9 cellular contexts compared by ENCODE assay signal in genomic region chr5:177812160-177812743, GRCh38. TPM values are rescaled to one million over a fixed set of nuclear protein-coding genes. Genes with fewer than 3 reads are reported as not detected.
DNase-seq lines count a peak whose midpoint lies in the region; ATAC-seq and TF ChIP-seq lines count a peak whose summit lies in the region.
"Not testable (repeated sequence)": the region's sequence is repeated elsewhere in the genome, so short reads cannot be mapped to it uniquely, and the experiment has no call there.
"Had no signal": no experiment of that assay in that cellular context is flagged by ENCODE, and none has a peak within 500 bp of the region (broad histone marks: within the 10 kb centered on the region; RNA-seq: fewer than 3 reads in every experiment).

No MANE protein-coding gene starts in this region.

- not testable (repeated sequence) for H3K27ac ChIP-seq in CD8-positive, alpha-beta T cell (ENCODE audit: low read depth, low read length)

- DNase-seq in CD8-positive, alpha-beta T cell, result peak in 3 of 7 experiments; percentile 30 to 59 (median 34)
- peak in 3 of 5 experiments; percentile 6 to 51 (median 43) for DNase-seq in T-helper 2 cell
- DNase-seq in activated CD4-positive, alpha-beta memory T cell treated with anti-CD3 and anti-CD28 coated beads for 36 hours, result peak; percentile 36
- not testable (repeated sequence) for DNase-seq in activated T-cell treated with anti-CD3 and anti-CD28 coated beads, Interleukin-2, amount 50 U/mL, for 72 hours; activated naive CD8-positive, alpha-beta T cell treated with anti-CD3 and anti-CD28 coated beads, Interleukin-2, amount 10 ng/mL, durations not matched to agents 7 days and 5 days; left colon

- H3K4me1 Mint-ChIP-seq in CD8-positive, alpha-beta T cell (ENCODE audit: low read depth); activated CD4-positive, alpha-beta memory T cell treated with anti-CD3 and anti-CD28 coated beads for 36 hours (ENCODE audit: low read depth); activated T-cell treated with anti-CD3 and anti-CD28 coated beads, Interleukin-2, amount 50 U/mL, for 72 hours (ENCODE audit: low read depth); activated naive CD8-positive, alpha-beta T cell treated with anti-CD3 and anti-CD28 coated beads, Interleukin-2, amount 10 ng/mL, durations not matched to agents 7 days and 5 days; stimulated activated memory B cell treated with anti-CD40 and anti-IgM and Interleukin-4, amounts not matched to agents 10 μg/mL and 1 μg/mL and 100 μg/mL, for 72 hours: not testable (repeated sequence)

- H3K9me3 Mint-ChIP-seq in CD8-positive, alpha-beta T cell; activated CD4-positive, alpha-beta memory T cell treated with anti-CD3 and anti-CD28 coated beads for 36 hours; activated T-cell treated with anti-CD3 and anti-CD28 coated beads, Interleukin-2, amount 50 U/mL, for 72 hours; activated naive CD8-positive, alpha-beta T cell treated with anti-CD3 and anti-CD28 coated beads, Interleukin-2, amount 10 ng/mL, durations not matched to agents 7 days and 5 days; stimulated activated memory B cell treated with anti-CD40 and anti-IgM and Interleukin-4, amounts not matched to agents 10 μg/mL and 1 μg/mL and 100 μg/mL, for 72 hours: not testable (repeated sequence)

- not testable (repeated sequence) for H3K4me3 Mint-ChIP-seq in CD8-positive, alpha-beta T cell; activated CD4-positive, alpha-beta memory T cell treated with anti-CD3 and anti-CD28 coated beads for 36 hours; activated T-cell treated with anti-CD3 and anti-CD28 coated beads, Interleukin-2, amount 50 U/mL, for 72 hours; activated naive CD8-positive, alpha-beta T cell treated with anti-CD3 and anti-CD28 coated beads, Interleukin-2, amount 10 ng/mL, durations not matched to agents 7 days and 5 days; stimulated activated memory B cell treated with anti-CD40 and anti-IgM and Interleukin-4, amounts not matched to agents 10 μg/mL and 1 μg/mL and 100 μg/mL, for 72 hours

- peak; percentile 53 for ATAC-seq in CD8-positive, alpha-beta T cell
- ATAC-seq in activated T-cell treated with anti-CD3 and anti-CD28 coated beads, Interleukin-2, amount 50 U/mL, for 72 hours (replicated peaks in 1 of 2), result peak; percentile 41 to 43
- ATAC-seq in activated naive CD8-positive, alpha-beta T cell treated with anti-CD3 and anti-CD28 coated beads, Interleukin-2, amount 10 ng/mL, durations not matched to agents 7 days and 5 days (ENCODE audit: low read depth), result peak; percentile 59
- peak; percentile 60 for ATAC-seq in left colon
- ATAC-seq in stimulated activated memory B cell treated with anti-CD40 and anti-IgM and Interleukin-4, amounts not matched to agents 10 μg/mL and 1 μg/mL and 100 μg/mL, for 72 hours, result peak; percentile 44

- not testable (repeated sequence) for H3K9me3 ChIP-seq in CD8-positive, alpha-beta T cell (ENCODE audit: low read length)

- H3K27me3 ChIP-seq in CD8-positive, alpha-beta T cell (ENCODE audit: insufficient read depth, low read length), result not testable (repeated sequence)

- peak overlapping the region; percentile 49 for H3K27ac Mint-ChIP-seq in CD8-positive, alpha-beta T cell
- H3K27ac Mint-ChIP-seq in activated CD4-positive, alpha-beta memory T cell treated with anti-CD3 and anti-CD28 coated beads for 36 hours; activated T-cell treated with anti-CD3 and anti-CD28 coated beads, Interleukin-2, amount 50 U/mL, for 72 hours; stimulated activated memory B cell treated with anti-CD40 and anti-IgM and Interleukin-4, amounts not matched to agents 10 μg/mL and 1 μg/mL and 100 μg/mL, for 72 hours: not testable (repeated sequence)
- H3K27ac Mint-ChIP-seq in activated naive CD8-positive, alpha-beta T cell treated with anti-CD3 and anti-CD28 coated beads, Interleukin-2, amount 10 ng/mL, durations not matched to agents 7 days and 5 days, result peak overlapping the region; percentile 58

- H3K4me1 ChIP-seq in CD8-positive, alpha-beta T cell (ENCODE audit: insufficient read depth, low read length), result not testable (repeated sequence)

- H3K36me3 Mint-ChIP-seq in CD8-positive, alpha-beta T cell; activated CD4-positive, alpha-beta memory T cell treated with anti-CD3 and anti-CD28 coated beads for 36 hours; activated T-cell treated with anti-CD3 and anti-CD28 coated beads, Interleukin-2, amount 50 U/mL, for 72 hours (ENCODE audit: insufficient read depth in 2 of 2); activated naive CD8-positive, alpha-beta T cell treated with anti-CD3 and anti-CD28 coated beads, Interleukin-2, amount 10 ng/mL, durations not matched to agents 7 days and 5 days; stimulated activated memory B cell treated with anti-CD40 and anti-IgM and Interleukin-4, amounts not matched to agents 10 μg/mL and 1 μg/mL and 100 μg/mL, for 72 hours: not testable (repeated sequence)

- not testable (repeated sequence) for TF ChIP-seq CTCF in CD8-positive, alpha-beta T cell (IDR thresholded peaks at IDR 0.05)

- H3K36me3 ChIP-seq in CD8-positive, alpha-beta T cell (ENCODE audit: insufficient read depth, low read length), result not testable (repeated sequence)

- H3K27me3 Mint-ChIP-seq in CD8-positive, alpha-beta T cell (ENCODE audit: low read depth); activated CD4-positive, alpha-beta memory T cell treated with anti-CD3 and anti-CD28 coated beads for 36 hours; activated T-cell treated with anti-CD3 and anti-CD28 coated beads, Interleukin-2, amount 50 U/mL, for 72 hours (ENCODE audit: low read depth); activated naive CD8-positive, alpha-beta T cell treated with anti-CD3 and anti-CD28 coated beads, Interleukin-2, amount 10 ng/mL, durations not matched to agents 7 days and 5 days; stimulated activated memory B cell treated with anti-CD40 and anti-IgM and Interleukin-4, amounts not matched to agents 10 μg/mL and 1 μg/mL and 100 μg/mL, for 72 hours: not testable (repeated sequence)

- POLR2A ChIA-PET in CD8-positive, alpha-beta T cell (lab: Charles Lee); activated CD4-positive, alpha-beta memory T cell treated with anti-CD3 and anti-CD28 coated beads for 36 hours (lab: Charles Lee); activated naive CD8-positive, alpha-beta T cell treated with anti-CD3 and anti-CD28 coated beads, Interleukin-2, amount 10 ng/mL, durations not matched to agents 7 days and 5 days (lab: Charles Lee): not testable (repeated sequence)

- intact Hi-C loops in CD8-positive, alpha-beta T cell (cut with DNase I, micrococcal nuclease); activated CD4-positive, alpha-beta memory T cell treated with anti-CD3 and anti-CD28 coated beads for 36 hours (cut with micrococcal nuclease); left colon (cut with DNase I, micrococcal nuclease): not testable (repeated sequence)

- not testable (repeated sequence) for H3K4me3 ChIP-seq in CD8-positive, alpha-beta T cell (ENCODE audit: low read depth, low read length)

- CTCF ChIA-PET in CD8-positive, alpha-beta T cell (lab: Charles Lee); activated CD4-positive, alpha-beta memory T cell treated with anti-CD3 and anti-CD28 coated beads for 36 hours (lab: Charles Lee): not testable (repeated sequence)

RNA-seq across cellular contexts. Expression of gene FAM153A, which starts 29.6 kb away (rescaled TPM):
- 10 to 100 TPM; 48.6 to 55.1 TPM for total RNA-seq in CD8-positive, alpha-beta T cell
- 10 to 100 TPM; 27.6 to 33.7 TPM for total RNA-seq in activated CD4-positive, alpha-beta memory T cell treated with anti-CD3 and anti-CD28 coated beads for 36 hours
- 10 to 100 TPM in 1 of 2 donors, 1 to 10 TPM in 1; 6.9 to 58.1 TPM for total RNA-seq in activated T-cell treated with anti-CD3 and anti-CD28 coated beads, Interleukin-2, amount 50 U/mL, for 72 hours
- 10 to 100 TPM; 41.7 to 42.0 TPM for total RNA-seq in activated naive CD8-positive, alpha-beta T cell treated with anti-CD3 and anti-CD28 coated beads, Interleukin-2, amount 10 ng/mL, durations not matched to agents 7 days and 5 days
- 1 to 10 TPM in 1 of 2 donors, not detected in 1; 8.5 TPM for total RNA-seq in left colon
- total RNA-seq: G401, RPMI7951 had no signal
